In the genomic region with DNA sequence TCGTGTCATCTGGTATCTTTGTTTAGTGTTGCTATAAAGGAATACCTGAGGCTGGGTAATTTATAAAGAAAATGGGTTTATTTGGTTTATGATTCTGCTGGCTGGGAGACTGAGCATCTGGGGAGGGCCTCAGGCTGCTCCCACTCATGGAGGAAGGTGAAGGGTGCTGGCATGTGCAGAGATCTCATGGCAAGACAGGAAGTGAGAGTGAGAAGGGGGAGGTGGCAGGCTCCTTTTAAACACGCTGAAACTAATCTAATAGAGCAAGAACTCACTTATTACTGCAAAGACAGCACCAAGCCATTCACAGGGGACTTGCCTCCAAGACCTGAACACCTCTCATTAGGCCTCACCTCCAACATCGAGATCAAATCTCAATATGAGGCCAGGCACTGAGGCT, we compare ENCODE assay signal across 20 cellular contexts. TPM values are rescaled to one million over a fixed set of nuclear protein-coding genes. Genes with fewer than 3 reads are reported as not detected.
DNase-seq lines count a peak whose midpoint lies in the region; ATAC-seq, FAIRE-seq and TF ChIP-seq lines count a peak whose summit lies in the region.
"Had no signal": no experiment of that assay in that cellular context is flagged by ENCODE, and none has a peak within 500 bp of the region (broad histone marks: within the 10 kb centered on the region; RNA-seq: fewer than 3 reads in every experiment).

No MANE protein-coding gene starts in this region.

- peaks cover 27% of the 10 kb centered on the region for H3K4me1 Mint-ChIP-seq in CD14-positive monocyte

- 45% methylated on average over 3 of the region's 3 CpGs for WGBS in GM12878 (ENCODE audit: insufficient coverage, insufficient replicate concordance, low lambda C conversion rate, missing lambda C conversion rate)
- 92% methylated on average over 3 of the region's 3 CpGs for WGBS in hepatocyte (ENCODE audit: low lambda C conversion rate, missing lambda C conversion rate)

- H3K9me2 ChIP-seq in hepatocyte (replicated peaks; ENCODE audit: insufficient read depth) = no peaks in the 10 kb centered on the region
- H3K9me2 ChIP-seq: SK-N-SH had no signal

- H3K27me3 ChIP-seq in GM12878 (replicated peaks in 1 of 2; ENCODE audit: control insufficient read depth in 2 of 2, insufficient read depth in 2 of 2, low read length in 1 of 2) (no peaks in the 10 kb centered on the region), hepatocyte (no peaks in the 10 kb centered on the region), vagina (no peaks in the 10 kb centered on the region)

- H3K36me3 ChIP-seq in GM12878 (ENCODE audit: control insufficient read depth in 2 of 2, insufficient read depth in 2 of 2, low read length in 1 of 2) (no peaks in the 10 kb centered on the region), hepatocyte (replicated peaks; ENCODE audit: insufficient read depth, low read depth) (no peaks in the 10 kb centered on the region), vagina (no peaks in the 10 kb centered on the region)

- H3K4me3 ChIP-seq in GM12878 (no peak overlapping the region), hepatocyte (no peak overlapping the region), vagina (no peak overlapping the region)

- H3K4me1 ChIP-seq in GM12878 (ENCODE audit: control insufficient read depth, insufficient read depth, low read length) = no peaks in the 10 kb centered on the region
- H3K4me1 ChIP-seq in hepatocyte (ENCODE audit: insufficient read depth) = no peaks in the 10 kb centered on the region
- H3K4me1 ChIP-seq in vagina = no peaks in the 10 kb centered on the region

- TF ChIP-seq EP300 in GM12878 (IDR thresholded peaks at IDR 0.05; ENCODE audit: borderline replicate concordance in 1 of 2, control insufficient read depth in 1 of 2, low read depth in 2 of 2, low read length in 2 of 2) = no peak

- no peak overlapping the region for H3K9ac ChIP-seq in GM12878 (ENCODE audit: control insufficient read depth, insufficient read depth, low read length)
- H3K9ac ChIP-seq: SK-N-SH had no signal

- no peaks in the 10 kb centered on the region for H4K20me1 ChIP-seq in GM12878 (ENCODE audit: control insufficient read depth, insufficient read depth)
- no peaks in the 10 kb centered on the region for H4K20me1 ChIP-seq in hepatocyte (ENCODE audit: insufficient read depth, poor library complexity, severe bottlenecking)

- TF ChIP-seq RAD21 in GM12878 (IDR thresholded peaks at IDR 0.05; ENCODE audit: insufficient read depth, low read depth, low read length) = no peak

- RAD21 ChIA-PET in GM12878 (lab: Charles Lee; ENCODE audit: unreplicated experiment) = no interaction called here

- H3K27ac Mint-ChIP-seq in CD14-positive monocyte = peak overlapping the region in 4 of 7 donors; percentile 12 to 79 (median 53)

- intact Hi-C loops in CD14-positive monocyte (cut with micrococcal nuclease) = no loop called here
- intact Hi-C loops in GM12878 (cut with micrococcal nuclease; ENCODE audit: unreplicated experiment) = no loop called here
- intact Hi-C loops in vagina (cut with DNase I) = no loop called here

- H3K9me3 ChIP-seq in GM12878 (replicated peaks; ENCODE audit: control insufficient read depth, insufficient read depth, low read length) (no peaks in the 10 kb centered on the region), hepatocyte (ENCODE audit: low read depth) (no peaks in the 10 kb centered on the region), vagina (no peaks in the 10 kb centered on the region)
- H3K9me3 ChIP-seq: SK-N-SH had no signal

- SMC1A ChIA-PET in GM12878 (lab: Charles Lee; ENCODE audit: uncharacterized antibody, unreplicated experiment) = no interaction called here

- no peak overlapping the region for H3K4me3 Mint-ChIP-seq in CD14-positive monocyte

- peak; percentile 49 for ATAC-seq in GM21529 (IDR thresholded peaks at IDR 0.05; ENCODE audit: unreplicated experiment)
- peak; percentile 65 for ATAC-seq in GM12878
- no peak for ATAC-seq in HG03571 (IDR thresholded peaks at IDR 0.05; ENCODE audit: unreplicated experiment)
- no peak for ATAC-seq in HG02973 (IDR thresholded peaks at IDR 0.05; ENCODE audit: unreplicated experiment)
- ATAC-seq: Panc1 had no signal

- BruUV-seq in GM12878 (replicated peaks; lab: Mats Ljungman, UMichigan) = no TSS peak

- no peak overlapping the region for H3K4me2 ChIP-seq in GM12878 (ENCODE audit: control insufficient read depth, insufficient read depth)
- H3K4me2 ChIP-seq in hepatocyte = no peak overlapping the region
- H3K4me2 ChIP-seq: SK-N-SH had no signal

- POLR2A ChIA-PET in GM12878 (lab: Charles Lee) = no interaction called here

- H3K9me3 Mint-ChIP-seq in CD14-positive monocyte = peaks cover 0 to 2% (median 0%) of the 10 kb centered on the region in 7 donors

- CTCF ChIA-PET in GM12878 (lab: Yijun Ruan, JAX) = no interaction called here

- H3K79me2 ChIP-seq in GM12878 (ENCODE audit: control insufficient read depth, insufficient read depth, low read length) = no peaks in the 10 kb centered on the region
- H3K79me2 ChIP-seq in hepatocyte = no peaks in the 10 kb centered on the region

- H2AFZ ChIP-seq in GM12878 (ENCODE audit: control insufficient read depth, low read depth, low read length) (no peak overlapping the region), hepatocyte (no peak overlapping the region)

- no peak for DNase-seq in CD14-positive monocyte (ENCODE audit: low spot score)
- DNase-seq in NOMO-1 treated with DMSO at 0.1 percent for 48 hours (lab: John Stamatoyannopoulos, UW; ENCODE audit: unreplicated experiment) = peak; percentile 36
- peak; percentile 4 for DNase-seq in GM12878 (ENCODE audit: low read depth, low spot score)
- DNase-seq in hepatocyte (ENCODE audit: low spot score) = no peak
- no peak for DNase-seq in vagina (ENCODE audit: extremely low spot score in 2 of 2)
- DNase-seq: H7, IMR-90, NCI-H1105, NCI-H2029, NCI-H510A treated with DMSO at 0.1 percent for 48 hours, Right ventricle myocardium superior, SK-N-SH, T-helper 1 cell had no signal

- H3K27me3 Mint-ChIP-seq in CD14-positive monocyte (ENCODE audit: low read depth in 3 of 3) = peaks cover 0 to 4% (median 1%) of the 10 kb centered on the region in 3 donors

- no peak for TF ChIP-seq POLR2A in GM12878 (IDR thresholded peaks at IDR 0.05; ENCODE audit: low read depth, low read length)
- no peak for TF ChIP-seq POLR2A in vagina (IDR thresholded peaks at IDR 0.05)

- FAIRE-seq in GM12878 (lab: Jason Lieb, UNC) = no peak

- in situ Hi-C loops in GM12878 (cut with MboI) = no loop called here

- TF ChIP-seq CTCF in CD14-positive monocyte (IDR thresholded peaks at IDR 0.05) = no peak
- no peak for TF ChIP-seq CTCF in GM12878 (IDR thresholded peaks at IDR 0.05 in 2 of 3, conservative IDR thresholded peaks at IDR 0.05 in 1 of 3; ENCODE audit: control insufficient read depth in 2 of 3, extremely low read depth in 1 of 3, insufficient read depth in 1 of 3, low read depth in 3 of 3, low read length in 3 of 3)
- no peak for TF ChIP-seq CTCF in hepatocyte (IDR thresholded peaks at IDR 0.05; ENCODE audit: poor library complexity)
- TF ChIP-seq CTCF in vagina (IDR thresholded peaks at IDR 0.05) = no peak

- H3K36me3 Mint-ChIP-seq in CD14-positive monocyte = no peaks in the 10 kb centered on the region

- H3K27ac ChIP-seq in GM12878 (ENCODE audit: control insufficient read depth, insufficient read depth) (no peak overlapping the region), hepatocyte (no peak overlapping the region), vagina (no peak overlapping the region)
- H3K27ac ChIP-seq: C4-2B had no signal

TF ChIP-seq in GM12878, 131 proteins besides CTCF, POLR2A, EP300 and RAD21:
- TF ChIP-seq BCL11A (IDR thresholded peaks at IDR 0.05; ENCODE audit: low read depth, low read length) (no peak), SPI1 (IDR thresholded peaks at IDR 0.05; ENCODE audit: borderline replicate concordance, insufficient read depth, low read depth, low read length) (peak; percentile 66; the same call in 1 of the 2 replicates)
TF ChIP-seq in GM12878: peak in this region for 1.

RNA-seq across cellular contexts. Expression of gene OIT3, which starts 11.3 kb away (rescaled TPM):
- polyA plus RNA-seq in CD14-positive monocyte (not detected), GM12878 (2011; rRNA removed) (not detected in 2 replicates), GM12878 (2014; fragmentation: Illumina TruSeq; extraction: Trizol) (not detected in 2 replicates), GM12878 (2014; fragmentation: Nextera tagmentation; extraction: Ambion mirVana) (not detected), GM12878 (2014; rRNA removed) (not detected in 2 replicates), GM12878 (2016; fragmentation: Nextera tagmentation; extraction: Ambion mirVana) (not detected), hepatocyte (0.88 and 0.89 TPM in 2 replicates)
- total RNA-seq in GM12878 (2013; cell fraction: nucleolus; rRNA removed) = not detected in 2 replicates
- total RNA-seq in GM12878 (2014; rRNA removed) (not detected in 2 replicates), GM12878 (2014; rRNA removed; fragmentation: Illumina TruSeq; extraction: Trizol) (not detected in 2 replicates), GM12878 (2021) (not detected in 2 replicates), hepatocyte (not detected in 2 replicates), vagina (not detected)
- polyA plus RNA-seq in GM12878 (2011; ENCODE audit: low read depth) = not detected
- not detected in 2 replicates for polyA plus RNA-seq in GM12878 (2011; cell fraction: cytosol; rRNA removed)
- not detected in 2 replicates for polyA plus RNA-seq in GM12878 (2011; cell fraction: nucleus; rRNA removed)
- not detected in 2 replicates for polyA plus RNA-seq in GM12878 (2012)
- polyA minus RNA-seq in GM12878 (2011; rRNA and poly(A)+ RNA removed) = not detected in 2 replicates
- polyA minus RNA-seq in GM12878 (2011; cell fraction: cytosol; rRNA and poly(A)+ RNA removed) = not detected in 2 replicates
- not detected in 2 replicates for polyA minus RNA-seq in GM12878 (2011; cell fraction: nucleus; rRNA and poly(A)+ RNA removed)
- total RNA-seq: A172, IMR-90, Right ventricle myocardium superior had no signal
- polyA plus RNA-seq: IMR-90, SK-N-SH had no signal

RNA-seq across cellular contexts. Expression of gene PLA2G12B, which starts 49.8 kb away (rescaled TPM):
- not detected for polyA plus RNA-seq in CD14-positive monocyte
- total RNA-seq in GM12878 (2013; cell fraction: nucleolus; rRNA removed) = not detected in 2 replicates
- not detected in 2 replicates for total RNA-seq in GM12878 (2014; rRNA removed)
- not detected in 2 replicates for total RNA-seq in GM12878 (2014; rRNA removed; fragmentation: Illumina TruSeq; extraction: Trizol)
- total RNA-seq in GM12878 (2021) = not detected in 2 replicates
- not detected for polyA plus RNA-seq in GM12878 (2011; ENCODE audit: low read depth)
- polyA plus RNA-seq in GM12878 (2011; rRNA removed) = 0.17 TPM in 1 of 2 replicates, not detected in the other
- not detected in 2 replicates for polyA plus RNA-seq in GM12878 (2011; cell fraction: cytosol; rRNA removed)
- 0.10 TPM in 1 of 2 replicates, not detected in the other for polyA plus RNA-seq in GM12878 (2011; cell fraction: nucleus; rRNA removed)
- polyA plus RNA-seq in GM12878 (2012) = not detected in 2 replicates
- polyA plus RNA-seq in GM12878 (2014; fragmentation: Illumina TruSeq; extraction: Trizol) = not detected in 2 replicates
- not detected for polyA plus RNA-seq in GM12878 (2014; fragmentation: Nextera tagmentation; extraction: Ambion mirVana)
- polyA plus RNA-seq in GM12878 (2014; rRNA removed) = not detected in 2 replicates
- not detected for polyA plus RNA-seq in GM12878 (2016; fragmentation: Nextera tagmentation; extraction: Ambion mirVana)
- polyA minus RNA-seq in GM12878 (2011; rRNA and poly(A)+ RNA removed) = 0.36 TPM in 1 of 2 replicates, not detected in the other
- not detected in 2 replicates for polyA minus RNA-seq in GM12878 (2011; cell fraction: cytosol; rRNA and poly(A)+ RNA removed)
- not detected in 2 replicates for polyA minus RNA-seq in GM12878 (2011; cell fraction: nucleus; rRNA and poly(A)+ RNA removed)
- 39.9 and 51.6 TPM in 2 replicates for total RNA-seq in hepatocyte
- polyA plus RNA-seq in hepatocyte = 13.9 and 21.1 TPM in 2 replicates
- total RNA-seq in vagina = not detected
- total RNA-seq: A172, IMR-90, LHCN-M2 had no signal
- polyA plus RNA-seq: IMR-90, SK-N-SH had no signal

Comparison
In these comparisons a context has a peak if more than half of its experiments do, and no peak if none do; other contexts are left out.
1. DNase-seq: peak in NOMO-1 treated with DMSO at 0.1 percent for 48 hours (single experiment) and GM12878 (single experiment); none in CD14-positive monocyte (single experiment), hepatocyte (single experiment) and vagina (0 of 2).
2. ATAC-seq: peak in GM21529 (single experiment) and GM12878 (single experiment); none in HG03571 (single experiment) and HG02973 (single experiment).
3. RNA of gene PLA2G12B, which starts 49.8 kb away (total RNA-seq): 39.9 to 51.6 TPM in hepatocyte; not detected in GM12878 and not detected in vagina (single experiment); every median in the first group is over 10 times any median in the second.